ENCODE assay signal across 18 cellular contexts in genomic region chr4:36709986-36710385, GRCh38.
"Had no signal": no experiment of that assay in that cellular context is flagged by ENCODE, and none has a peak within 500 bp of the region (broad histone marks: within the 10 kb centered on the region; RNA-seq: fewer than 3 reads in every experiment).

No MANE protein-coding gene starts in this region.

- H3K4me2 ChIP-seq: hepatocyte had no signal

- H2AFZ ChIP-seq: hepatocyte had no signal

- H3K9me3 ChIP-seq: esophagus squamous epithelium, lower lobe of right lung, pancreas, right lobe of liver, tibial artery, upper lobe of left lung, uterus had no signal

- H3K79me2 ChIP-seq: hepatocyte had no signal

- DNase-seq: esophagus squamous epithelium; foreskin fibroblast; head of caudate nucleus; kidney; left cardiac atrium; left ventricle myocardium inferior; lower lobe of right lung; naive B cell; occipital lobe; pancreas; right lobe of liver; stimulated activated CD4-positive, alpha-beta T cell treated with anti-CD3 and anti-CD28 coated beads, Interleukin-4, amount 100 ng/mL, for 1 hour; stimulated activated CD8-positive, alpha-beta memory T cell treated with anti-CD3 and anti-CD28 coated beads, Interleukin-4, amount 100 ng/mL, for 48 hours; stimulated activated naive CD8-positive, alpha-beta T cell treated with anti-CD3 and anti-CD28 coated beads, Interleukin-15, Interleukin-2, amounts not matched to agents 100 U/mL and 50 U/mL, for 24 hours; tibial artery; upper lobe of left lung; uterus had no signal

- H3K27ac ChIP-seq: esophagus squamous epithelium, hepatocyte, left ventricle myocardium inferior, lower lobe of right lung, pancreas, right lobe of liver, tibial artery, upper lobe of left lung, uterus had no signal

- H3K4me3 ChIP-seq: esophagus squamous epithelium, hepatocyte, left ventricle myocardium inferior, lower lobe of right lung, pancreas, right lobe of liver, tibial artery, upper lobe of left lung, uterus had no signal

- H3K27me3 ChIP-seq: hepatocyte, pancreas, right lobe of liver, tibial artery, upper lobe of left lung, uterus had no signal

- H3K4me1 ChIP-seq: left ventricle myocardium inferior, lower lobe of right lung, pancreas, right lobe of liver, tibial artery, upper lobe of left lung, uterus had no signal

- H3K36me3 ChIP-seq: esophagus squamous epithelium, left ventricle myocardium inferior, lower lobe of right lung, pancreas, tibial artery, upper lobe of left lung, uterus had no signal
